Comparison of ENCODE assay signal across 1 cellular context in genomic region chr2:9174771-9175441, GRCh38.
TF ChIP-seq lines count a peak whose summit lies in the region.

No MANE protein-coding gene starts in this region.

TF ChIP-seq in HepG2, 621 proteins besides CTCF, POLR2A, EP300 and RAD21:
- TF ChIP-seq ZNF205 (CRISPR knock-in tag; IDR thresholded peaks at IDR 0.05) (no peak), ZNF772 (CRISPR knock-in tag; IDR thresholded peaks at IDR 0.05) (no peak), ZNF44 (CRISPR knock-in tag; IDR thresholded peaks at IDR 0.05) (no peak), FOXO4 (CRISPR knock-in tag; conservative IDR thresholded peaks at IDR 0.05) (no peak), BRF2 (CRISPR knock-in tag; IDR thresholded peaks at IDR 0.05) (no peak), ZNF136 (CRISPR knock-in tag; IDR thresholded peaks at IDR 0.05; ENCODE audit: low read depth) (no peak), ZNF644 (CRISPR knock-in tag; IDR thresholded peaks at IDR 0.05; ENCODE audit: low read depth) (no peak), RELA (CRISPR knock-in tag; IDR thresholded peaks at IDR 0.05) (no peak), CC2D1A (CRISPR knock-in tag; IDR thresholded peaks at IDR 0.05) (no peak), ZNF101 (CRISPR knock-in tag; IDR thresholded peaks at IDR 0.05; ENCODE audit: borderline replicate concordance, low read depth) (no peak), NBN (conservative IDR thresholded peaks at IDR 0.05) (no peak)
